In the genomic region with DNA sequence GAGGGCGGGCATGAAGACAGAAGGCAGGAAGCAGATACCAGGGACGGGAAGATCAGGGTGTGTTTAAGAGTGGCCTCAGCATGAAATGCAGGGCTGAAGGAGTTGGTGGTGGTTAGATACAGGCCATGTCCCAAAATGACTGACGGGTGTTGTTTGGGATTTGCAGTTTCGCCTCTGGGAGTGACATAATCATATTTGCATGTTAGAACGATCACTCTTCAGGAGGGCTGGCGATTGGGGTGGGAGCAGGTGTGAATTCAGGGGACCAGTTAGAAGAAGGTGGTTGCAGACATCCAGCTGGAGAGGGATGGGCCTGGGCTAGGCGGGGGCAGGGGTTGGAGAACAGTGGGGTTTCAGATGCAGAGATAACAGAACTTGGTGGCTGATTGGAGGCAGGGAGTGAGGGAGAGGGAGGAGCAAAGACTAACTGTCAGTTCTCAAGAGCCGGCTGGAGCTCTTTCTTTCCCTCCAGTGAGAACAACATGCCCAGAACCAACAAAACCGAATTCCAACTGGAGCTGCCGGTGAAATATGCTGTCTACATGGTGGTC, we compare ENCODE assay signal across 2 cellular contexts.
TF ChIP-seq lines count a peak whose summit lies in the region.

No MANE protein-coding gene starts in this region.

TF ChIP-seq in GM23338, 12 proteins besides CTCF, POLR2A, EP300 and RAD21:
- TF ChIP-seq ZNF462 (CRISPR knock-in tag; IDR thresholded peaks at IDR 0.05), result no peak
- TF ChIP-seq ZNF331 (CRISPR knock-in tag; IDR thresholded peaks at IDR 0.05; ENCODE audit: low read depth), result no peak
- no peak for TF ChIP-seq ZNF114 (CRISPR knock-in tag; IDR thresholded peaks at IDR 0.05)
- TF ChIP-seq, protein P1, sequence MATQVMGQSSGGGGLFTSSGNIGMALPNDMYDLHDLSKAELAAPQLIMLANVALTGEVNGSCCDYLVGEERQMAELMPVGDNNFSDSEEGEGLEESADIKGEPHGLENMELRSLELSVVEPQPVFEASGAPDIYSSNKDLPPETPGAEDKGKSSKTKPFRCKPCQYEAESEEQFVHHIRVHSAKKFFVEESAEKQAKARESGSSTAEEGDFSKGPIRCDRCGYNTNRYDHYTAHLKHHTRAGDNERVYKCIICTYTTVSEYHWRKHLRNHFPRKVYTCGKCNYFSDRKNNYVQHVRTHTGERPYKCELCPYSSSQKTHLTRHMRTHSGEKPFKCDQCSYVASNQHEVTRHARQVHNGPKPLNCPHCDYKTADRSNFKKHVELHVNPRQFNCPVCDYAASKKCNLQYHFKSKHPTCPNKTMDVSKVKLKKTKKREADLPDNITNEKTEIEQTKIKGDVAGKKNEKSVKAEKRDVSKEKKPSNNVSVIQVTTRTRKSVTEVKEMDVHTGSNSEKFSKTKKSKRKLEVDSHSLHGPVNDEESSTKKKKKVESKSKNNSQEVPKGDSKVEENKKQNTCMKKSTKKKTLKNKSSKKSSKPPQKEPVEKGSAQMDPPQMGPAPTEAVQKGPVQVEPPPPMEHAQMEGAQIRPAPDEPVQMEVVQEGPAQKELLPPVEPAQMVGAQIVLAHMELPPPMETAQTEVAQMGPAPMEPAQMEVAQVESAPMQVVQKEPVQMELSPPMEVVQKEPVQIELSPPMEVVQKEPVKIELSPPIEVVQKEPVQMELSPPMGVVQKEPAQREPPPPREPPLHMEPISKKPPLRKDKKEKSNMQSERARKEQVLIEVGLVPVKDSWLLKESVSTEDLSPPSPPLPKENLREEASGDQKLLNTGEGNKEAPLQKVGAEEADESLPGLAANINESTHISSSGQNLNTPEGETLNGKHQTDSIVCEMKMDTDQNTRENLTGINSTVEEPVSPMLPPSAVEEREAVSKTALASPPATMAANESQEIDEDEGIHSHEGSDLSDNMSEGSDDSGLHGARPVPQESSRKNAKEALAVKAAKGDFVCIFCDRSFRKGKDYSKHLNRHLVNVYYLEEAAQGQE (IDR thresholded peaks at IDR 0.05; ENCODE audit: unreplicated experiment), result no peak
- no peak for TF ChIP-seq EZH2phosphoT487 (IDR thresholded peaks at IDR 0.05; ENCODE audit: unreplicated experiment)
- TF ChIP-seq CREB1 (CRISPR knock-in tag; IDR thresholded peaks at IDR 0.05; ENCODE audit: low read depth), result no peak
- no peak for TF ChIP-seq EZH2 (IDR thresholded peaks at IDR 0.05; ENCODE audit: low read depth, unreplicated experiment)
- TF ChIP-seq NANOG (IDR thresholded peaks at IDR 0.05; ENCODE audit: borderline replicate concordance), result no peak
- no peak for TF ChIP-seq STAT1 (IDR thresholded peaks at IDR 0.05; ENCODE audit: unreplicated experiment)
- TF ChIP-seq POLR2AphosphoS5 (IDR thresholded peaks at IDR 0.05; ENCODE audit: low read depth), result no peak
- no peak for TF ChIP-seq JUNB (IDR thresholded peaks at IDR 0.05; ENCODE audit: unreplicated experiment)

TF ChIP-seq in K562, 482 proteins besides CTCF, POLR2A, EP300 and RAD21 (continues in another document):
- TF ChIP-seq L3MBTL2 (IDR thresholded peaks at IDR 0.05) (peak; percentile 65), MED1 (CRISPR knock-in tag; IDR thresholded peaks at IDR 0.05; ENCODE audit: borderline replicate concordance) (no peak), SP2 (IDR thresholded peaks at IDR 0.05; ENCODE audit: extremely low read depth, low read depth, low read length, poor library complexity, severe bottlenecking) (no peak), ZBED1 (IDR thresholded peaks at IDR 0.05) (no peak), ARID4B (CRISPR knock-in tag; IDR thresholded peaks at IDR 0.05) (no peak), STAT5A (IDR thresholded peaks at IDR 0.05; ENCODE audit: borderline replicate concordance, low read length) (no peak), ASH1L (IDR thresholded peaks at IDR 0.05; ENCODE audit: borderline replicate concordance, low read depth, partially characterized antibody) (no peak), GATA2 (CRISPR knock-in tag; IDR thresholded peaks at IDR 0.05) (peak; percentile 45; the same call in 1 of the 2 replicates), CBX8 (IDR thresholded peaks at IDR 0.05; ENCODE audit: borderline replicate concordance, extremely low read depth, low read depth, low read length, poor library complexity, severe bottlenecking) (no peak), NFYB (IDR thresholded peaks at IDR 0.05; ENCODE audit: extremely low read depth, insufficient read length) (peak; percentile 6), ZNF766 (CRISPR knock-in tag; conservative IDR thresholded peaks at IDR 0.05) (0 out of 2 replicates have a peak, but pooled peaks have one; percentile 25), MYNN (IDR thresholded peaks at IDR 0.05) (no peak), MYNN (CRISPR knock-in tag; IDR thresholded peaks at IDR 0.05) (no peak), MEIS2 (IDR thresholded peaks at IDR 0.05; ENCODE audit: partially characterized antibody) (peak; percentile 48), ZNF639 (CRISPR knock-in tag; conservative IDR thresholded peaks at IDR 0.05 in 1 of 2, IDR thresholded peaks at IDR 0.05 in 1 of 2) (no peak), SMAD3 (CRISPR knock-in tag; conservative IDR thresholded peaks at IDR 0.05) (no peak), HEY1 (CRISPR knock-in tag; IDR thresholded peaks at IDR 0.05; ENCODE audit: borderline replicate concordance) (no peak), MIER1 (IDR thresholded peaks at IDR 0.05; ENCODE audit: low read depth) (no peak), VEZF1 (CRISPR knock-in tag; IDR thresholded peaks at IDR 0.05) (peak; percentile 38; the same call in 1 of the 2 replicates), ETS1 (conservative IDR thresholded peaks at IDR 0.05; ENCODE audit: control insufficient read depth, low read depth, low read length) (no peak), AFF4 (CRISPR knock-in tag; IDR thresholded peaks at IDR 0.05) (no peak), IRF2 (CRISPR knock-in tag; IDR thresholded peaks at IDR 0.05) (no peak), ATF7 (IDR thresholded peaks at IDR 0.05) (peak; percentile 32; the same call in 1 of the 2 replicates), GABPB1 (CRISPR knock-in tag; IDR thresholded peaks at IDR 0.05) (no peak)
- TF ChIP-seq, protein P2, sequence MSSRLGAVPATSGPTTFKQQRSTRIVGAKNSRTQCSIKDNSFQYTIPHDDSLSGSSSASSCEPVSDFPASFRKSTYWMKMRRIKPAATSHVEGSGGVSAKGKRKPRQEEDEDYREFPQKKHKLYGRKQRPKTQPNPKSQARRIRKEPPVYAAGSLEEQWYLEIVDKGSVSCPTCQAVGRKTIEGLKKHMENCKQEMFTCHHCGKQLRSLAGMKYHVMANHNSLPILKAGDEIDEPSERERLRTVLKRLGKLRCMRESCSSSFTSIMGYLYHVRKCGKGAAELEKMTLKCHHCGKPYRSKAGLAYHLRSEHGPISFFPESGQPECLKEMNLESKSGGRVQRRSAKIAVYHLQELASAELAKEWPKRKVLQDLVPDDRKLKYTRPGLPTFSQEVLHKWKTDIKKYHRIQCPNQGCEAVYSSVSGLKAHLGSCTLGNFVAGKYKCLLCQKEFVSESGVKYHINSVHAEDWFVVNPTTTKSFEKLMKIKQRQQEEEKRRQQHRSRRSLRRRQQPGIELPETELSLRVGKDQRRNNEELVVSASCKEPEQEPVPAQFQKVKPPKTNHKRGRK (tag; IDR thresholded peaks at IDR 0.05), result no peak
- TF ChIP-seq, protein P3, sequence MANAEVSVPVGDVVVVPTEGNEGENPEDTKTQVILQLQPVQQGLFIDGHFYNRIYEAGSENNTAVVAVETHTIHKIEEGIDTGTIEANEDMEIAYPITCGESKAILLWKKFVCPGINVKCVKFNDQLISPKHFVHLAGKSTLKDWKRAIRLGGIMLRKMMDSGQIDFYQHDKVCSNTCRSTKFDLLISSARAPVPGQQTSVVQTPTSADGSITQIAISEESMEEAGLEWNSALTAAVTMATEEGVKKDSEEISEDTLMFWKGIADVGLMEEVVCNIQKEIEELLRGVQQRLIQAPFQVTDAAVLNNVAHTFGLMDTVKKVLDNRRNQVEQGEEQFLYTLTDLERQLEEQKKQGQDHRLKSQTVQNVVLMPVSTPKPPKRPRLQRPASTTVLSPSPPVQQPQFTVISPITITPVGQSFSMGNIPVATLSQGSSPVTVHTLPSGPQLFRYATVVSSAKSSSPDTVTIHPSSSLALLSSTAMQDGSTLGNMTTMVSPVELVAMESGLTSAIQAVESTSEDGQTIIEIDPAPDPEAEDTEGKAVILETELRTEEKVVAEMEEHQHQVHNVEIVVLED (CRISPR knock-in tag; IDR thresholded peaks at IDR 0.05), result no peak
- TF ChIP-seq, protein P4, sequence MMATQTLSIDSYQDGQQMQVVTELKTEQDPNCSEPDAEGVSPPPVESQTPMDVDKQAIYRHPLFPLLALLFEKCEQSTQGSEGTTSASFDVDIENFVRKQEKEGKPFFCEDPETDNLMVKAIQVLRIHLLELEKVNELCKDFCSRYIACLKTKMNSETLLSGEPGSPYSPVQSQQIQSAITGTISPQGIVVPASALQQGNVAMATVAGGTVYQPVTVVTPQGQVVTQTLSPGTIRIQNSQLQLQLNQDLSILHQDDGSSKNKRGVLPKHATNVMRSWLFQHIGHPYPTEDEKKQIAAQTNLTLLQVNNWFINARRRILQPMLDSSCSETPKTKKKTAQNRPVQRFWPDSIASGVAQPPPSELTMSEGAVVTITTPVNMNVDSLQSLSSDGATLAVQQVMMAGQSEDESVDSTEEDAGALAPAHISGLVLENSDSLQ (IDR thresholded peaks at IDR 0.05), result peak; percentile 84
